37 cellular contexts compared by ENCODE assay signal in genomic region chr22:21964918-21965484, GRCh38.
"Had no signal": no experiment of that assay in that cellular context is flagged by ENCODE, and none has a peak within 500 bp of the region (broad histone marks: within the 10 kb centered on the region; RNA-seq: fewer than 3 reads in every experiment).

No MANE protein-coding gene starts in this region.

- H3K27ac Mint-ChIP-seq: activated B cell treated with CpG ODN at 0.5 μM for 24 hours; activated CD8-positive, alpha-beta memory T cell treated with anti-CD3 and anti-CD28 coated beads, Interleukin-2, amount 10 ng/mL, durations not matched to agents 7 days and 5 days; activated CD8-positive, alpha-beta T cell treated with anti-CD3 and anti-CD28 coated beads, Interleukin-2, amount 10 ng/mL, durations not matched to agents 7 days and 5 days; activated naive CD8-positive, alpha-beta T cell treated with anti-CD3 and anti-CD28 coated beads for 36 hours; activated naive CD8-positive, alpha-beta T cell treated with anti-CD3 and anti-CD28 coated beads, Interleukin-2, amount 50 U/mL, for 24 hours; activated T-helper 17 cell treated with anti-CD3 and anti-CD28 coated beads, Interleukin-2, amount 50 U/mL, for 72 hours; brain; dendritic cell treated with granulocyte-macrophage colony-stimulating factor and Interleukin-4, amounts not matched to agents 40 ng/mL and 50 ng/mL, for 4 days; endodermal cell; T-helper 17 cell; T-helper 2 cell treated with Interferon-gamma antibody and Interleukin-4, amounts not matched to agents 5 μg/mL and 100 μg/mL, for 36 hours had no signal

- H3K4me3 ChIP-seq: adrenal gland, colonic mucosa, dorsolateral prefrontal cortex, esophagus muscularis mucosa, gastrocnemius medialis, heart left ventricle had no signal

- DNase-seq: activated B cell treated with CpG ODN at 0.5 μM for 24 hours; activated CD4-positive, alpha-beta T cell treated with anti-CD3 and anti-CD28 coated beads for 48 hours; activated CD4-positive, alpha-beta T cell treated with anti-CD3 and anti-CD28 coated beads, Interleukin-2, amount 50 U/mL, for 1 hour; activated CD4-positive, alpha-beta T cell treated with anti-CD3 and anti-CD28 coated beads, Interleukin-2, amount 50 U/mL, for 48 hours; activated CD8-positive, alpha-beta memory T cell treated with anti-CD3 and anti-CD28 coated beads, Interleukin-2, amount 10 ng/mL, durations not matched to agents 7 days and 5 days; activated CD8-positive, alpha-beta memory T cell treated with anti-CD3 and anti-CD28 coated beads, Interleukin-2, amount 50 U/mL, for 4 hours; activated CD8-positive, alpha-beta T cell treated with anti-CD3 and anti-CD28 coated beads, Interleukin-2, amount 10 ng/mL, durations not matched to agents 7 days and 5 days; activated effector memory CD4-positive, alpha-beta T cell treated with Interleukin-2 at 50 U/mL for 16 hours; activated gamma-delta T cell treated with Interleukin-2 at 50 U/mL for 16 hours; activated naive CD4-positive, alpha-beta T cell treated with anti-CD3 and anti-CD28 coated beads, Interleukin-2, amount 50 U/mL, for 16 hours; activated naive CD8-positive, alpha-beta T cell treated with anti-CD3 and anti-CD28 coated beads for 36 hours; activated naive CD8-positive, alpha-beta T cell treated with anti-CD3 and anti-CD28 coated beads, Interleukin-2, amount 50 U/mL, for 24 hours; activated T-cell treated with anti-CD3 and anti-CD28 coated beads, Interleukin-2, amount 50 U/mL, for 4 hours; adrenal gland; amygdala; aorta; caudate nucleus; cerebellar nuclear complex; colonic mucosa; dorsolateral prefrontal cortex; effector memory CD4-positive, alpha-beta T cell; endodermal cell; erythroblast; foreskin keratinocyte; gastrocnemius medialis; glutamatergic neuron; heart left ventricle; T-helper 1 cell; T-helper 17 cell; T1000; WERI-Rb-1 had no signal

- H3K4me1 ChIP-seq: colonic mucosa, esophagus muscularis mucosa, foreskin keratinocyte had no signal

- ATAC-seq: activated CD4-positive, CD25-positive, alpha-beta regulatory T cell treated with anti-CD3 and anti-CD28 coated beads, Interleukin-2, amount 50 U/mL, for 24 hours; activated CD8-positive, alpha-beta memory T cell treated with anti-CD3 and anti-CD28 coated beads, Interleukin-2, amount 10 ng/mL, durations not matched to agents 7 days and 5 days; activated CD8-positive, alpha-beta T cell treated with anti-CD3 and anti-CD28 coated beads, Interleukin-2, amount 10 ng/mL, durations not matched to agents 7 days and 5 days; activated naive CD8-positive, alpha-beta T cell treated with anti-CD3 and anti-CD28 coated beads, Interleukin-2, amount 50 U/mL, for 24 hours; activated T-cell treated with anti-CD3 and anti-CD28 coated beads, Interleukin-2, amount 50 U/mL, for 4 hours; activated T-helper 17 cell treated with anti-CD3 and anti-CD28 coated beads, Interleukin-2, amount 50 U/mL, for 72 hours; foreskin keratinocyte; gastrocnemius medialis; heart left ventricle; T-helper 17 cell had no signal

- H3K9me3 Mint-ChIP-seq: activated B cell treated with CpG ODN at 0.5 μM for 24 hours; activated naive CD8-positive, alpha-beta T cell treated with anti-CD3 and anti-CD28 coated beads for 36 hours; activated naive CD8-positive, alpha-beta T cell treated with anti-CD3 and anti-CD28 coated beads, Interleukin-2, amount 50 U/mL, for 24 hours; activated T-cell treated with anti-CD3 and anti-CD28 coated beads, Interleukin-2, amount 50 U/mL, for 4 hours; activated T-helper 17 cell treated with anti-CD3 and anti-CD28 coated beads, Interleukin-2, amount 50 U/mL, for 72 hours; brain; dendritic cell treated with granulocyte-macrophage colony-stimulating factor and Interleukin-4, amounts not matched to agents 40 ng/mL and 50 ng/mL, for 4 days; T-helper 2 cell treated with Interferon-gamma antibody and Interleukin-4, amounts not matched to agents 5 μg/mL and 100 μg/mL, for 36 hours had no signal

- H3K27me3 Mint-ChIP-seq: activated B cell treated with CpG ODN at 0.5 μM for 24 hours; activated CD8-positive, alpha-beta memory T cell treated with anti-CD3 and anti-CD28 coated beads, Interleukin-2, amount 10 ng/mL, durations not matched to agents 7 days and 5 days; activated naive CD8-positive, alpha-beta T cell treated with anti-CD3 and anti-CD28 coated beads for 36 hours; activated naive CD8-positive, alpha-beta T cell treated with anti-CD3 and anti-CD28 coated beads, Interleukin-2, amount 50 U/mL, for 24 hours; activated T-helper 17 cell treated with anti-CD3 and anti-CD28 coated beads, Interleukin-2, amount 50 U/mL, for 72 hours; brain; dendritic cell treated with granulocyte-macrophage colony-stimulating factor and Interleukin-4, amounts not matched to agents 40 ng/mL and 50 ng/mL, for 4 days; T-helper 17 cell had no signal

- H3K27me3 ChIP-seq: adrenal gland, colonic mucosa, dorsolateral prefrontal cortex, esophagus muscularis mucosa, foreskin keratinocyte, gastrocnemius medialis, heart left ventricle had no signal

- H3K4me1 Mint-ChIP-seq: activated B cell treated with CpG ODN at 0.5 μM for 24 hours; activated CD8-positive, alpha-beta memory T cell treated with anti-CD3 and anti-CD28 coated beads, Interleukin-2, amount 10 ng/mL, durations not matched to agents 7 days and 5 days; activated naive CD8-positive, alpha-beta T cell treated with anti-CD3 and anti-CD28 coated beads for 36 hours; activated naive CD8-positive, alpha-beta T cell treated with anti-CD3 and anti-CD28 coated beads, Interleukin-2, amount 50 U/mL, for 24 hours; activated T-helper 17 cell treated with anti-CD3 and anti-CD28 coated beads, Interleukin-2, amount 50 U/mL, for 72 hours; brain; endodermal cell; T-helper 17 cell had no signal

- H3K4me3 Mint-ChIP-seq: activated B cell treated with CpG ODN at 0.5 μM for 24 hours; activated CD8-positive, alpha-beta memory T cell treated with anti-CD3 and anti-CD28 coated beads, Interleukin-2, amount 10 ng/mL, durations not matched to agents 7 days and 5 days; activated CD8-positive, alpha-beta T cell treated with anti-CD3 and anti-CD28 coated beads, Interleukin-2, amount 10 ng/mL, durations not matched to agents 7 days and 5 days; activated naive CD8-positive, alpha-beta T cell treated with anti-CD3 and anti-CD28 coated beads for 36 hours; activated naive CD8-positive, alpha-beta T cell treated with anti-CD3 and anti-CD28 coated beads, Interleukin-2, amount 50 U/mL, for 24 hours; activated T-cell treated with anti-CD3 and anti-CD28 coated beads, Interleukin-2, amount 50 U/mL, for 4 hours; activated T-helper 17 cell treated with anti-CD3 and anti-CD28 coated beads, Interleukin-2, amount 50 U/mL, for 72 hours; brain; dendritic cell treated with granulocyte-macrophage colony-stimulating factor and Interleukin-4, amounts not matched to agents 40 ng/mL and 50 ng/mL, for 4 days; endodermal cell; T-helper 17 cell; T-helper 2 cell treated with Interferon-gamma antibody and Interleukin-4, amounts not matched to agents 5 μg/mL and 100 μg/mL, for 36 hours had no signal

- H3K27ac ChIP-seq: adrenal gland, colonic mucosa, dorsolateral prefrontal cortex, esophagus muscularis mucosa, foreskin keratinocyte, gastrocnemius medialis, heart left ventricle, WERI-Rb-1 had no signal

- H3K9me3 ChIP-seq: adrenal gland, colonic mucosa, esophagus muscularis mucosa, gastrocnemius medialis, heart left ventricle had no signal
